ENCODE assay signal across 8 cellular contexts in the genomic region with DNA sequence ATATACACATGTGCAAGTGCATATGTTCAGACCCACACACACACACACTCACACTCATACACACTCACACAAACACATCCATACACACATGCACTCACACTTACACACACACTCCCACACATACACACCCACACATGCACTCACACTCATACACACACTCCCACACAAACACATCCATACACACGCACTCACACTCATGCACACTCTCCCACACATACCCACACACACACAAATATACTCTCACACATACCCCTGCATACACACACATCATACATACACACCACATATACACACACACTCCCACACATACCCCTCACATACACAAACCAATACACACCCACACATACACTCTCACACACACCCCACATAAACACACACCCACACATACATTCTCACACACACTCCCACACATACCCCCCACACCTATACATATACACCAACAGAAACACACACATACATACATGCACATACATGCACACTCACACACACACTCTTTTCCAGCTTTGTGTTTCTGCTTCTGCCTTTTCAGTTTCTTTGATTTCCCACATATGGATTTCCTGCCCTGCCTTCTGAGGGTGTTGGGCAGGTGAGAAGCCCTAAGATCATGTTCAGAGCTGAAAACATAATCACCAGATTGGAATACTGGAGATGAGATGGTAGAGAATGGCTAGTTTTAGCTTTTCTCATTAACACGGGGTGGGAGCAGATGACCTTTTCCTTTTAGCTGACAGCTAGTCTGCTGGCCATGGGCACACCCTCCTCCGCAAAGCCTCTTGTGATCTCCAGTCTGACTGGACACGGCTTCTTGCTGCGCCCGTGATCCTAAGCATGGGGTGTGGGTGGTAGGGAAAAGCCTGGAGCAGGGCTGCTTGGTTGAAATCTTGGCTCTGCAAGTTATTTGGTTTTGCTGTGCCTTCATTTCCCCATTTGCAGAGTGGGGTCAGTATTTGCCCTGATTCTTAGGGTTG.
DNase-seq lines count a peak whose midpoint lies in the region; ATAC-seq lines count a peak whose summit lies in the region.

No MANE protein-coding gene starts in this region.

- POLR2A ChIA-PET in activated naive CD8-positive, alpha-beta T cell treated with anti-CD3 and anti-CD28 coated beads, Interleukin-2, amount 10 ng/mL, durations not matched to agents 7 days and 5 days (lab: Charles Lee): no interaction called here

- H3K9me2 ChIP-seq in Karpas-422 (replicated peaks; ENCODE audit: insufficient read depth, low read length): no peaks in the 10 kb centered on the region

- H3K36me3 ChIP-seq in BLaER1 (peaks cover 17% of the 10 kb centered on the region; the same call in 1 of the 2 replicates), muscle layer of duodenum (ENCODE audit: control insufficient read depth in 1 of 2, insufficient read depth in 2 of 2, low read length in 2 of 2) (no peaks in the 10 kb centered on the region), Karpas-422 (ENCODE audit: insufficient read depth, low read length) (no peaks in the 10 kb centered on the region)

- no peaks in the 10 kb centered on the region for H3K79me2 ChIP-seq in Karpas-422 (ENCODE audit: low read length)

- H3K36me3 Mint-ChIP-seq in activated naive CD8-positive, alpha-beta T cell treated with anti-CD3 and anti-CD28 coated beads, Interleukin-2, amount 10 ng/mL, durations not matched to agents 7 days and 5 days: peaks cover 15% of the 10 kb centered on the region

- peak overlapping the region; percentile 79 for H3K4me2 ChIP-seq in BLaER1
- no peak overlapping the region for H3K4me2 ChIP-seq in Karpas-422 (ENCODE audit: low read depth, low read length, poor library complexity, severe bottlenecking)

- H3K9me3 Mint-ChIP-seq in activated naive CD8-positive, alpha-beta T cell treated with anti-CD3 and anti-CD28 coated beads, Interleukin-2, amount 10 ng/mL, durations not matched to agents 7 days and 5 days: no peaks in the 10 kb centered on the region

- H3K4me1 Mint-ChIP-seq in activated naive CD8-positive, alpha-beta T cell treated with anti-CD3 and anti-CD28 coated beads, Interleukin-2, amount 10 ng/mL, durations not matched to agents 7 days and 5 days: peaks cover 47% of the 10 kb centered on the region

- H3K9me3 ChIP-seq in BLaER1: no peaks in the 10 kb centered on the region
- H3K9me3 ChIP-seq in muscle layer of duodenum (ENCODE audit: control insufficient read depth in 1 of 2, low read length in 2 of 2): no peaks in the 10 kb centered on the region
- no peaks in the 10 kb centered on the region for H3K9me3 ChIP-seq in Karpas-422 (ENCODE audit: low read length)

- no peaks in the 10 kb centered on the region for H3K27me3 Mint-ChIP-seq in activated naive CD8-positive, alpha-beta T cell treated with anti-CD3 and anti-CD28 coated beads, Interleukin-2, amount 10 ng/mL, durations not matched to agents 7 days and 5 days

- H3K27ac ChIP-seq in BLaER1: peak overlapping the region; percentile 46
- H3K27ac ChIP-seq in muscle layer of duodenum (ENCODE audit: low read length): peak overlapping the region; percentile 57
- no peak overlapping the region for H3K27ac ChIP-seq in Karpas-422 (ENCODE audit: low read length)

- peaks cover 74% of the 10 kb centered on the region for H3K4me1 ChIP-seq in BLaER1
- H3K4me1 ChIP-seq in muscle layer of duodenum (ENCODE audit: control insufficient read depth in 1 of 2, insufficient read depth in 2 of 2, low read length in 2 of 2): peaks cover 44 to 64% of the 10 kb centered on the region in 2 donors
- no peaks in the 10 kb centered on the region for H3K4me1 ChIP-seq in Karpas-422 (ENCODE audit: low read length)

- H2AFZ ChIP-seq in Karpas-422 (ENCODE audit: low read length): no peak overlapping the region

- DNase-seq in HK-2 (ENCODE audit: unreplicated experiment) (peak; percentile 20), Kasumi-1 (lab: John Stamatoyannopoulos, UW) (no peak), NCI-H146 (lab: John Stamatoyannopoulos, UW) (no peak), Karpas-422 (no peak)
- no peak for DNase-seq in activated naive CD8-positive, alpha-beta T cell treated with anti-CD3 and anti-CD28 coated beads, Interleukin-2, amount 10 ng/mL, durations not matched to agents 7 days and 5 days

- no peaks in the 10 kb centered on the region for H3K27me3 ChIP-seq in BLaER1
- no peaks in the 10 kb centered on the region for H3K27me3 ChIP-seq in muscle layer of duodenum (ENCODE audit: low read depth, low read length)
- H3K27me3 ChIP-seq in Karpas-422 (ENCODE audit: low read length): no peaks in the 10 kb centered on the region

- H3K9ac ChIP-seq in BLaER1 (no peak overlapping the region), Karpas-422 (ENCODE audit: low read length) (no peak overlapping the region)

- peak; percentile 13 for ATAC-seq in activated naive CD8-positive, alpha-beta T cell treated with anti-CD3 and anti-CD28 coated beads, Interleukin-2, amount 10 ng/mL, durations not matched to agents 7 days and 5 days (ENCODE audit: low read depth)
- no peak for ATAC-seq in GM18511 (IDR thresholded peaks at IDR 0.05; ENCODE audit: unreplicated experiment)

- H4K20me1 ChIP-seq in BLaER1 (peaks cover 100% of the 10 kb centered on the region), Karpas-422 (ENCODE audit: insufficient read depth, low read depth, low read length) (0 out of 2 replicates have a peak, but pooled peaks cover 6% of the 10 kb centered on the region)

- H3K27ac Mint-ChIP-seq in activated naive CD8-positive, alpha-beta T cell treated with anti-CD3 and anti-CD28 coated beads, Interleukin-2, amount 10 ng/mL, durations not matched to agents 7 days and 5 days: peak overlapping the region; percentile 84

- H3K4me3 ChIP-seq in BLaER1: no peak overlapping the region
- H3K4me3 ChIP-seq in muscle layer of duodenum (ENCODE audit: low read depth in 1 of 2, low read length in 2 of 2): no peak overlapping the region
- no peak overlapping the region for H3K4me3 ChIP-seq in Karpas-422 (ENCODE audit: low read length)

- H3K4me3 Mint-ChIP-seq in activated naive CD8-positive, alpha-beta T cell treated with anti-CD3 and anti-CD28 coated beads, Interleukin-2, amount 10 ng/mL, durations not matched to agents 7 days and 5 days: peak overlapping the region; percentile 69
